10 cellular contexts compared by ENCODE assay signal in genomic region chr5:56259002-56259511, GRCh38. TPM values are rescaled to one million over a fixed set of nuclear protein-coding genes. Genes with fewer than 3 reads are reported as not detected.
DNase-seq lines count a peak whose midpoint lies in the region; TF ChIP-seq lines count a peak whose summit lies in the region.
"Had no signal": no experiment of that assay in that cellular context is flagged by ENCODE, and none has a peak within 500 bp of the region (broad histone marks: within the 10 kb centered on the region; RNA-seq: fewer than 3 reads in every experiment).

No MANE protein-coding gene starts in this region.

- WGBS in esophagus muscularis mucosa: 36% methylated on average over 2 of the region's 2 CpGs

- H3K27ac ChIP-seq in muscle layer of duodenum (ENCODE audit: low read length): peak overlapping the region; percentile 6
- H3K27ac ChIP-seq in esophagus muscularis mucosa (replicated peaks in 1 of 4): peak overlapping the region in 2 of 4 donors; percentile 1 to 40
- H3K27ac ChIP-seq: WERI-Rb-1 had no signal

- no peaks in the 10 kb centered on the region for H3K36me3 Mint-ChIP-seq in HFFc6 (ENCODE audit: low read depth)

- no peak overlapping the region for H3K27ac Mint-ChIP-seq in HFFc6

- no peak for TF ChIP-seq POLR2A in esophagus muscularis mucosa (IDR thresholded peaks at IDR 0.05; ENCODE audit: low read depth)

- no peak for TF ChIP-seq CTCF in HFFc6 (IDR thresholded peaks at IDR 0.05)
- TF ChIP-seq CTCF in astrocyte of the spinal cord (IDR thresholded peaks at IDR 0.05; ENCODE audit: low read depth, low read length): no peak
- no peak for TF ChIP-seq CTCF in esophagus muscularis mucosa (IDR thresholded peaks at IDR 0.05)

- H3K4me3 ChIP-seq in astrocyte of the spinal cord (ENCODE audit: low read depth, low read length) (no peak overlapping the region), muscle layer of duodenum (ENCODE audit: low read depth in 1 of 2, low read length in 2 of 2) (no peak overlapping the region), esophagus muscularis mucosa (no peak overlapping the region)

- H3K4me1 Mint-ChIP-seq in HFFc6 (ENCODE audit: low read depth): peaks cover under 1% of the 10 kb centered on the region; the same call in 1 of the 2 replicates

- DNase-seq in EL: peak; percentile 96
- peak; percentile 95 for DNase-seq in HFFc6
- peak; percentile 95 for DNase-seq in astrocyte of the spinal cord (ENCODE audit: low read depth, low spot score)
- DNase-seq in esophagus muscularis mucosa (ENCODE audit: extremely low spot score): no peak
- no peak for DNase-seq in head of caudate nucleus
- DNase-seq in NCI-H1092 treated with DMSO at 0.1 percent for 48 hours (lab: John Stamatoyannopoulos, UW): no peak
- DNase-seq in stimulated activated CD4-positive, alpha-beta T cell treated with anti-CD3 and anti-CD28 coated beads, Interleukin-4, amount 100 ng/mL, for 1 hour: no peak
- DNase-seq: NCI-H1105 treated with DMSO at 0.1 percent for 48 hours, WERI-Rb-1 had no signal

- no peaks in the 10 kb centered on the region for H3K9me3 Mint-ChIP-seq in HFFc6

- no peaks in the 10 kb centered on the region for H3K36me3 ChIP-seq in muscle layer of duodenum (ENCODE audit: control insufficient read depth in 1 of 2, insufficient read depth in 2 of 2, low read length in 2 of 2)
- no peaks in the 10 kb centered on the region for H3K36me3 ChIP-seq in esophagus muscularis mucosa
- H3K36me3 ChIP-seq: WERI-Rb-1 had no signal

- H3K9me3 ChIP-seq in muscle layer of duodenum (ENCODE audit: control insufficient read depth in 1 of 2, low read length in 2 of 2): no peaks in the 10 kb centered on the region
- H3K9me3 ChIP-seq in esophagus muscularis mucosa: no peaks in the 10 kb centered on the region

- no peaks in the 10 kb centered on the region for H3K27me3 Mint-ChIP-seq in HFFc6 (ENCODE audit: insufficient read depth)

- no peak overlapping the region; the same call in 1 of the 2 replicates for H3K4me3 Mint-ChIP-seq in HFFc6

- intact Hi-C loops in esophagus muscularis mucosa (cut with DNase I): no loop called here
- intact Hi-C loops in head of caudate nucleus (cut with DNase I): no loop called here

- TF ChIP-seq EP300 in esophagus muscularis mucosa (IDR thresholded peaks at IDR 0.05): no peak

- H3K4me1 ChIP-seq in muscle layer of duodenum (ENCODE audit: control insufficient read depth in 1 of 2, insufficient read depth in 2 of 2, low read length in 2 of 2): no peaks in the 10 kb centered on the region
- H3K4me1 ChIP-seq in esophagus muscularis mucosa: peaks cover 0 to 7% (median 2%) of the 10 kb centered on the region in 4 donors

- in situ Hi-C loops in astrocyte of the spinal cord (cut with HindIII; ENCODE audit: low sequenced_read_pairs): loop anchor here (25.0 kb wide), 1 partner anchor 1003 kb away; no protein-coding TSS in a partner anchor

- H3K27me3 ChIP-seq in muscle layer of duodenum (ENCODE audit: low read depth, low read length) (no peaks in the 10 kb centered on the region), esophagus muscularis mucosa (no peaks in the 10 kb centered on the region)

RNA-seq across cellular contexts. Expression of gene ANKRD55, which starts 25.9 kb away (rescaled TPM):
- not detected for total RNA-seq in HFFc6 (2021; fragmentation: NEBNext Ultra II Directional; extraction: Animal tissue kit (Norgen Biotek cat#: 25700))
- total RNA-seq in esophagus muscularis mucosa: under 1 TPM in 1 of 4 donors, not detected in 3; 0.66 TPM

Comparison
In these comparisons a context has a peak if more than half of its experiments do, and no peak if none do; other contexts are left out.
1. DNase-seq: peak in EL (single experiment), HFFc6 (single experiment) and astrocyte of the spinal cord (single experiment); none in esophagus muscularis mucosa (single experiment), head of caudate nucleus (0 of 42), NCI-H1092 treated with DMSO at 0.1 percent for 48 hours (single experiment) and stimulated activated CD4-positive, alpha-beta T cell treated with anti-CD3 and anti-CD28 coated beads, Interleukin-4, amount 100 ng/mL, for 1 hour (single experiment).